ENCODE assay signal across 9 cellular contexts in the genomic region with DNA sequence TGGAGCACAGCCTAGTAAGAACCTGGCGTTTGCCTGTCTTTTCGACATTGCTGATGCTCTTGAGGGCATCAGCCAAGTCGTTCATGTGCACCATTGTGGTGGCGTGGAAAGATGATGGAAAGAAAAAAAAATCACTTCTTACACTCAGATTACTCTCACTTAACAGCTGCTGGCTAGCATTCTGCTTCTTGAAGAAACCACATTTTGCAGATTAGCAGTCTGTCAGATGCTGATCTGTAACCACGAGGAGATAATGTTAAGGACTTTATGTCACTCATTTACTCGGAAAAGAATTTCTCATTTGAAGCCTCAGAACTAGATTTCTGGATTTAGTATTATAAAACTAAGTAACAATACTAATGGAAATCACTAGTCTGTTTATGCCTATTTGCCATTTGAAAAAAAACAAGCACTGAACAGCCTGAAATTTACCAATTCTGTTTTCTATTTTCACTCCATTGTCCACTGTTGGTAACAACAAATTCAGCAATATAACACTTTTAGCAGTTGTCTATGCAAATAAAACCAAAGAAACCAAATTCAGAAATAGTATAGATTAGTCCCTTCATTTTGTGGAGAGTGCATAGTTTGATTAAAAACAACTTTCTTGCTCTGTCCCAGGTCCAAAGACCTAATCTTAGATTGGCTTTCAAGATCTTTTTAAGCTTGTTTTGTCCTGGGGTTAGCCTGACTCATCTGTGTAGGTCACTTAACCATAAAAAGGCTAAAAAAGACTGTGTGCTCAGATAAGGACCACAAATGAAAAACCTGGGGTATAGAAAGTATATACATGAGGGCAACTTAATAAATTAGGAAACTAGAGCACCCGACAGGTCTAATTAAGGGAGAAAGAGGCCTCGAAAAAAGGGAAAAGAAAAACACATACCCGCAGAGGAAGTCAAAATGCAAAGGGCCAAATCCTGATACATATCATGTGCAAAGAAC.
DNase-seq lines count a peak whose midpoint lies in the region; ATAC-seq and TF ChIP-seq lines count a peak whose summit lies in the region.
"Had no signal": no experiment of that assay in that cellular context is flagged by ENCODE, and none has a peak within 500 bp of the region (broad histone marks: within the 10 kb centered on the region; RNA-seq: fewer than 3 reads in every experiment).

No MANE protein-coding gene starts in this region.

- no peak for TF ChIP-seq EP300 in gastroesophageal sphincter (IDR thresholded peaks at IDR 0.05)

- peaks cover 10% of the 10 kb centered on the region for H3K4me1 Mint-ChIP-seq in glutamatergic neuron (ENCODE audit: low read depth, unreplicated experiment)

- no peak for TF ChIP-seq POLR2A in gastroesophageal sphincter (IDR thresholded peaks at IDR 0.05)

- peaks cover 15 to 56% (median 19%) of the 10 kb centered on the region in 3 donors for H3K4me1 ChIP-seq in gastroesophageal sphincter

- 59 to 75% methylated on average over 9 of the region's 9 CpGs for WGBS in gastroesophageal sphincter (ENCODE audit: low coverage in 1 of 2), 2 donors

- no peak overlapping the region for H3K4me3 Mint-ChIP-seq in glutamatergic neuron (ENCODE audit: unreplicated experiment)

- peak overlapping the region; percentile 72 for H3K27ac Mint-ChIP-seq in glutamatergic neuron (ENCODE audit: unreplicated experiment)

- DNase-seq in GM12864 (ENCODE audit: low read depth) (peak; percentile 71), glutamatergic neuron (no peak), OCI-M2 (lab: John Stamatoyannopoulos, UW; ENCODE audit: unreplicated experiment) (no peak), MG63 (no peak), NCI-H2081 (lab: John Stamatoyannopoulos, UW) (no peak)
- DNase-seq: DMS153 had no signal

- H3K27me3 ChIP-seq in MG63 (no peaks in the 10 kb centered on the region), gastroesophageal sphincter (no peaks in the 10 kb centered on the region)

- H3K9me3 ChIP-seq in MG63 (no peaks in the 10 kb centered on the region), gastroesophageal sphincter (no peaks in the 10 kb centered on the region)

- peaks cover 8% of the 10 kb centered on the region for H3K36me3 Mint-ChIP-seq in glutamatergic neuron (ENCODE audit: unreplicated experiment)

- H3K4me3 ChIP-seq in GM12864 (ENCODE audit: low read depth, low read length) = no peak overlapping the region; the same call in 1 of the 2 replicates
- no peak overlapping the region for H3K4me3 ChIP-seq in MG63
- H3K4me3 ChIP-seq in gastroesophageal sphincter = no peak overlapping the region

- ATAC-seq in GM21447 (IDR thresholded peaks at IDR 0.05; ENCODE audit: unreplicated experiment) (peak; percentile 94), HG03521 (IDR thresholded peaks at IDR 0.05; ENCODE audit: unreplicated experiment) (peak; percentile 72), gastroesophageal sphincter (no peak)

- H3K27ac ChIP-seq in gastroesophageal sphincter = peak overlapping the region in 2 of 4 donors; percentile 0 to 1

- peaks cover 7% of the 10 kb centered on the region for H3K36me3 ChIP-seq in MG63
- no peaks in the 10 kb centered on the region for H3K36me3 ChIP-seq in gastroesophageal sphincter

- TF ChIP-seq CTCF in GM12864 (IDR thresholded peaks at IDR 0.05; ENCODE audit: low read depth, low read length, missing control alignments) = no peak
- TF ChIP-seq CTCF in glutamatergic neuron (IDR thresholded peaks at IDR 0.05; ENCODE audit: partially characterized antibody, unreplicated experiment) = no peak
- no peak for TF ChIP-seq CTCF in gastroesophageal sphincter (IDR thresholded peaks at IDR 0.05)

- H3K27me3 Mint-ChIP-seq in glutamatergic neuron (ENCODE audit: unreplicated experiment) = peaks cover 4% of the 10 kb centered on the region

- H3K9me3 Mint-ChIP-seq in glutamatergic neuron (ENCODE audit: unreplicated experiment) = peaks cover 1% of the 10 kb centered on the region
